Comparison of ENCODE assay signal across 14 cellular contexts in the genomic region with DNA sequence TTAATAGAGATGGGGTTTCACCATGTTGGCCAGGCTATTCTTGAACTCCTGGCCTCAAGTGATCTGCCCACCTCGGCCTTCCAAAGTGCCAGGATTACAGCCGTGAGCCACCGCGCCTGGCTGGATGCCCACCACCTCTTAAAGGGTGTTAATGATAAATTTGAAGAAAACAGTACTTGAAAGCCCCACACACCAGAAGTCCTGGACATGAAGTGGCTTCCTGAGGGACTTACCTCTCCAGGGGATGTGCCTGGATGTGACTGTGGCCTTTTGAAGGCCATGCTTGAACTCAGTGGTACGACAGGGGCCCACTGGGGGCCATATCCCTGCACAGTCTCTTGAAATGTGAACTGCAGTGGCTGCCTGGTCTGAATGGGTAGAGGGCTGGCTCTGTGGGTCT. TPM values are rescaled to one million over a fixed set of nuclear protein-coding genes. Genes with fewer than 3 reads are reported as not detected.
DNase-seq lines count a peak whose midpoint lies in the region; ATAC-seq and TF ChIP-seq lines count a peak whose summit lies in the region.
"Had no signal": no experiment of that assay in that cellular context is flagged by ENCODE, and none has a peak within 500 bp of the region (broad histone marks: within the 10 kb centered on the region; RNA-seq: fewer than 3 reads in every experiment).

No MANE protein-coding gene starts in this region.

- peak overlapping the region; percentile 6 for H3K27ac Mint-ChIP-seq in activated T-helper 1 cell treated with anti-CD3 and anti-CD28 coated beads, Interleukin-12 subunit alpha, Interleukin-12 subunit beta, Interleukin-2, Interleukin-4 antibody, amounts not matched to agents 30 ng/mL and 10 ng/mL and 1 ng/mL, durations not matched to agents 14 hours and 24 hours and 36 hours
- H3K27ac Mint-ChIP-seq in activated CD4-positive, alpha-beta memory T cell treated with anti-CD3 and anti-CD28 coated beads for 36 hours = no peak overlapping the region
- H3K27ac Mint-ChIP-seq in progenitor cell of endocrine pancreas = no peak overlapping the region

- ATAC-seq in left ventricle myocardium superior = no peak
- no peak for ATAC-seq in left cardiac atrium
- no peak for ATAC-seq in HG02759 (IDR thresholded peaks at IDR 0.05; ENCODE audit: unreplicated experiment)

- POLR2A ChIA-PET in activated CD4-positive, alpha-beta memory T cell treated with anti-CD3 and anti-CD28 coated beads for 36 hours (lab: Charles Lee) = no interaction called here

- intact Hi-C loops in left ventricle myocardium superior (cut with micrococcal nuclease) (no loop called here), left cardiac atrium (cut with DNase I) (no loop called here), posterior vena cava (cut with DNase I) (no loop called here)
- intact Hi-C loops in activated T-helper 1 cell treated with anti-CD3 and anti-CD28 coated beads, Interleukin-12 subunit alpha, Interleukin-12 subunit beta, Interleukin-2, Interleukin-4 antibody, amounts not matched to agents 30 ng/mL and 10 ng/mL and 1 ng/mL, durations not matched to agents 14 hours and 24 hours and 36 hours (cut with micrococcal nuclease) = no loop called here
- intact Hi-C loops in activated CD4-positive, alpha-beta memory T cell treated with anti-CD3 and anti-CD28 coated beads for 36 hours (cut with micrococcal nuclease) = no loop called here

- H3K4me1 Mint-ChIP-seq in activated T-helper 1 cell treated with anti-CD3 and anti-CD28 coated beads, Interleukin-12 subunit alpha, Interleukin-12 subunit beta, Interleukin-2, Interleukin-4 antibody, amounts not matched to agents 30 ng/mL and 10 ng/mL and 1 ng/mL, durations not matched to agents 14 hours and 24 hours and 36 hours (ENCODE audit: low read depth) = peaks cover 42% of the 10 kb centered on the region
- H3K4me1 Mint-ChIP-seq in activated CD4-positive, alpha-beta memory T cell treated with anti-CD3 and anti-CD28 coated beads for 36 hours (ENCODE audit: low read depth) = peaks cover 30% of the 10 kb centered on the region
- H3K4me1 Mint-ChIP-seq in progenitor cell of endocrine pancreas (ENCODE audit: low read depth) = peaks cover 5% of the 10 kb centered on the region

- no peak overlapping the region for H3K4me3 Mint-ChIP-seq in activated T-helper 1 cell treated with anti-CD3 and anti-CD28 coated beads, Interleukin-12 subunit alpha, Interleukin-12 subunit beta, Interleukin-2, Interleukin-4 antibody, amounts not matched to agents 30 ng/mL and 10 ng/mL and 1 ng/mL, durations not matched to agents 14 hours and 24 hours and 36 hours
- H3K4me3 Mint-ChIP-seq in activated CD4-positive, alpha-beta memory T cell treated with anti-CD3 and anti-CD28 coated beads for 36 hours = no peak overlapping the region
- H3K4me3 Mint-ChIP-seq in progenitor cell of endocrine pancreas (ENCODE audit: low read depth) = no peak overlapping the region
- H3K4me3 Mint-ChIP-seq: CD4-positive, alpha-beta memory T cell had no signal

- peaks cover 35% of the 10 kb centered on the region for H3K36me3 Mint-ChIP-seq in activated T-helper 1 cell treated with anti-CD3 and anti-CD28 coated beads, Interleukin-12 subunit alpha, Interleukin-12 subunit beta, Interleukin-2, Interleukin-4 antibody, amounts not matched to agents 30 ng/mL and 10 ng/mL and 1 ng/mL, durations not matched to agents 14 hours and 24 hours and 36 hours (ENCODE audit: low read depth)
- peaks cover 12% of the 10 kb centered on the region for H3K36me3 Mint-ChIP-seq in activated CD4-positive, alpha-beta memory T cell treated with anti-CD3 and anti-CD28 coated beads for 36 hours
- H3K36me3 Mint-ChIP-seq in progenitor cell of endocrine pancreas (ENCODE audit: insufficient read depth) = no peaks in the 10 kb centered on the region

- DNase-seq in left ventricle myocardium superior (peak; percentile 12), left cardiac atrium (no peak), NCI-H524 (lab: John Stamatoyannopoulos, UW) (peak; percentile 73 to 74), posterior vena cava (ENCODE audit: low spot score) (peak; percentile 58), progenitor cell of endocrine pancreas (ENCODE audit: low spot score, unreplicated experiment) (no peak)
- DNase-seq in activated T-helper 1 cell treated with anti-CD3 and anti-CD28 coated beads, Interleukin-12 subunit alpha, Interleukin-12 subunit beta, Interleukin-2, Interleukin-4 antibody, amounts not matched to agents 30 ng/mL and 10 ng/mL and 1 ng/mL, durations not matched to agents 14 hours and 24 hours and 36 hours (ENCODE audit: low spot score) = no peak
- no peak for DNase-seq in activated CD4-positive, alpha-beta memory T cell treated with anti-CD3 and anti-CD28 coated beads for 36 hours
- DNase-seq: AML-193; C1 segment of cervical spinal cord; CD4-positive, alpha-beta memory T cell; DMS153; DMS79 treated with DMSO at 0.1 percent for 48 hours; HCEC 1CT had no signal

- H3K9me3 Mint-ChIP-seq in activated T-helper 1 cell treated with anti-CD3 and anti-CD28 coated beads, Interleukin-12 subunit alpha, Interleukin-12 subunit beta, Interleukin-2, Interleukin-4 antibody, amounts not matched to agents 30 ng/mL and 10 ng/mL and 1 ng/mL, durations not matched to agents 14 hours and 24 hours and 36 hours = no peaks in the 10 kb centered on the region
- no peaks in the 10 kb centered on the region for H3K9me3 Mint-ChIP-seq in activated CD4-positive, alpha-beta memory T cell treated with anti-CD3 and anti-CD28 coated beads for 36 hours
- H3K9me3 Mint-ChIP-seq in progenitor cell of endocrine pancreas (ENCODE audit: low read depth) = no peaks in the 10 kb centered on the region
- H3K9me3 Mint-ChIP-seq: CD4-positive, alpha-beta memory T cell had no signal

- H3K27me3 Mint-ChIP-seq in activated T-helper 1 cell treated with anti-CD3 and anti-CD28 coated beads, Interleukin-12 subunit alpha, Interleukin-12 subunit beta, Interleukin-2, Interleukin-4 antibody, amounts not matched to agents 30 ng/mL and 10 ng/mL and 1 ng/mL, durations not matched to agents 14 hours and 24 hours and 36 hours (ENCODE audit: insufficient read depth) = no peaks in the 10 kb centered on the region
- H3K27me3 Mint-ChIP-seq in activated CD4-positive, alpha-beta memory T cell treated with anti-CD3 and anti-CD28 coated beads for 36 hours = no peaks in the 10 kb centered on the region
- no peaks in the 10 kb centered on the region for H3K27me3 Mint-ChIP-seq in progenitor cell of endocrine pancreas
- H3K27me3 Mint-ChIP-seq: CD4-positive, alpha-beta memory T cell had no signal

- CTCF ChIA-PET in activated CD4-positive, alpha-beta memory T cell treated with anti-CD3 and anti-CD28 coated beads for 36 hours (lab: Charles Lee) = no interaction called here

- no peak for TF ChIP-seq CTCF in progenitor cell of endocrine pancreas (IDR thresholded peaks at IDR 0.05; ENCODE audit: unreplicated experiment)

RNA-seq across cellular contexts. Expression of a gene that starts 18.2 kb away (rescaled TPM):
- total RNA-seq in left ventricle myocardium superior (1.3 TPM), left cardiac atrium (1 to 10 TPM; 1.7 to 1.8 TPM), posterior vena cava (1 to 10 TPM; 2.3 to 4.2 TPM), progenitor cell of endocrine pancreas (0.36 and 0.40 TPM in 2 replicates)
- 8.1 and 8.6 TPM in 2 replicates for total RNA-seq in activated T-helper 1 cell treated with anti-CD3 and anti-CD28 coated beads, Interleukin-12 subunit alpha, Interleukin-12 subunit beta, Interleukin-2, Interleukin-4 antibody, amounts not matched to agents 30 ng/mL and 10 ng/mL and 1 ng/mL, durations not matched to agents 14 hours and 24 hours and 36 hours
- 1 to 10 TPM; 7.3 to 8.3 TPM for total RNA-seq in activated CD4-positive, alpha-beta memory T cell treated with anti-CD3 and anti-CD28 coated beads for 36 hours

RNA-seq across cellular contexts. Expression of a gene that starts 41.4 kb away (rescaled TPM):
- total RNA-seq in left ventricle myocardium superior (11.1 TPM), left cardiac atrium (10 to 100 TPM; 15.3 to 16.3 TPM), posterior vena cava (10 to 100 TPM; 21.7 to 24.7 TPM), progenitor cell of endocrine pancreas (70.3 and 72.5 TPM in 2 replicates)
- 59.6 and 65.8 TPM in 2 replicates for total RNA-seq in activated T-helper 1 cell treated with anti-CD3 and anti-CD28 coated beads, Interleukin-12 subunit alpha, Interleukin-12 subunit beta, Interleukin-2, Interleukin-4 antibody, amounts not matched to agents 30 ng/mL and 10 ng/mL and 1 ng/mL, durations not matched to agents 14 hours and 24 hours and 36 hours
- total RNA-seq in activated CD4-positive, alpha-beta memory T cell treated with anti-CD3 and anti-CD28 coated beads for 36 hours = 10 to 100 TPM; 47.0 to 51.3 TPM

Comparison
In these comparisons a context has a peak if more than half of its experiments do, and no peak if none do; other contexts are left out.
1. DNase-seq: peak in left ventricle myocardium superior (single experiment), NCI-H524 (2 of 2) and posterior vena cava (single experiment); none in left cardiac atrium (single experiment), activated T-helper 1 cell treated with anti-CD3 and anti-CD28 coated beads, Interleukin-12 subunit alpha, Interleukin-12 subunit beta, Interleukin-2, Interleukin-4 antibody, amounts not matched to agents 30 ng/mL and 10 ng/mL and 1 ng/mL, durations not matched to agents 14 hours and 24 hours and 36 hours (single experiment), activated CD4-positive, alpha-beta memory T cell treated with anti-CD3 and anti-CD28 coated beads for 36 hours (single experiment) and progenitor cell of endocrine pancreas (single experiment).